11 cellular contexts compared by ENCODE assay signal in the genomic region with DNA sequence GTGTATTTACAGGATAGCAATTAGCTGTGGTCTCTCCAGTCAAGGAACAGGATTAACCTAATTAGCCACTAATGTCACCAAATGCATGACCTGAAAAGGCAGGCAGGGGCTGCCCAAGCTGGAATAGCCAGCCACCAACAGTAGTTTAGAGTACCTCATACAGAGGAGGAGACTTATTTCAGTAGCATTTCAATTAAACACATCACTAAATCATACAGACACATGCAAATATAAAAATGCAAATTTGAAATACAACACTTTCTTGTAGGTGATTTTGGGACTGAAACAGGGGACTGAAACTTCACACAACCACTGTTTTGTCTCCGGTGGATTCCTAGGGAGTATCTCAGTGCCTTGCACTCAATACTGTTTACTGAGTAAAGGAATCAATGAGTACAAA. TPM values are rescaled to one million over a fixed set of nuclear protein-coding genes. Genes with fewer than 3 reads are reported as not detected.
A peak's percentile ranks its signal among the peaks of the same experiment; 100 is the strongest.
DNase-seq lines count a peak whose midpoint lies in the region; ATAC-seq lines count a peak whose summit lies in the region.
"Had no signal": no experiment of that assay in that cellular context is flagged by ENCODE, and none has a peak within 500 bp of the region (broad histone marks: within the 10 kb centered on the region; RNA-seq: fewer than 3 reads in every experiment).

No MANE protein-coding gene starts in this region.

- H3K4me1 Mint-ChIP-seq in IgD-negative memory B cell, result peaks cover 42 to 51% (median 42%) of the 10 kb centered on the region in 3 donors

- peak overlapping the region in 4 of 11 experiments; percentile 9 to 59 (median 43); a peak in 5 of 22 replicates for H3K27ac ChIP-seq in BLaER1 treated with 17β-estradiol and CSF1 and Interleukin-3, amounts not matched to agents 10 nM and 100 nM
- H3K27ac ChIP-seq: ascending aorta had no signal

- H3K27me3 Mint-ChIP-seq in IgD-negative memory B cell, result no peaks in the 10 kb centered on the region

- no peak overlapping the region for H3K4me3 ChIP-seq in BLaER1 treated with 17β-estradiol and CSF1 and Interleukin-3, amounts not matched to agents 10 nM and 100 nM
- H3K4me3 ChIP-seq: ascending aorta had no signal

- peaks cover 22 to 42% (median 37%) of the 10 kb centered on the region in 10 experiments for H3K4me1 ChIP-seq in BLaER1 treated with 17β-estradiol and CSF1 and Interleukin-3, amounts not matched to agents 10 nM and 100 nM
- H3K4me1 ChIP-seq: ascending aorta had no signal

- peak overlapping the region; percentile 95 to 97 (median 96) for H3K27ac Mint-ChIP-seq in IgD-negative memory B cell

- peaks cover 0 to 39% (median 28%) of the 10 kb centered on the region in 11 experiments; a peak in 19 of 22 replicates for H3K9me3 ChIP-seq in BLaER1 treated with 17β-estradiol and CSF1 and Interleukin-3, amounts not matched to agents 10 nM and 100 nM (replicated peaks in 1 of 11)
- H3K9me3 ChIP-seq: ascending aorta had no signal

- peaks cover 2% of the 10 kb centered on the region for H3K36me3 Mint-ChIP-seq in IgD-negative memory B cell

- H3K9me3 Mint-ChIP-seq in IgD-negative memory B cell, result peaks cover 2 to 8% (median 6%) of the 10 kb centered on the region in 3 donors

- peak overlapping the region; percentile 87 to 93 (median 92) for H3K4me3 Mint-ChIP-seq in IgD-negative memory B cell

- H4K20me1 ChIP-seq in BLaER1 treated with 17β-estradiol and CSF1 and Interleukin-3, amounts not matched to agents 10 nM and 100 nM, result no peaks in the 10 kb centered on the region

- no peaks in the 10 kb centered on the region for H3K27me3 ChIP-seq in BLaER1 treated with 17β-estradiol and CSF1 and Interleukin-3, amounts not matched to agents 10 nM and 100 nM
- H3K27me3 ChIP-seq: ascending aorta had no signal

- ATAC-seq in GM18909 (IDR thresholded peaks at IDR 0.05; ENCODE audit: poor library complexity, unreplicated experiment) (peak; percentile 82), HG02759 (IDR thresholded peaks at IDR 0.05; ENCODE audit: unreplicated experiment) (peak; percentile 73)

- no peak overlapping the region for H3K9ac ChIP-seq in BLaER1 treated with 17β-estradiol and CSF1 and Interleukin-3, amounts not matched to agents 10 nM and 100 nM

- DNase-seq in SW480 (ENCODE audit: low spot score) (no peak), midbrain (lab: John Stamatoyannopoulos, UW) (no peak), inferior parietal cortex (ENCODE audit: extremely low spot score) (no peak)
- no peak for DNase-seq in stimulated activated naive CD4-positive, alpha-beta T cell (lab: John Stamatoyannopoulos, UW)
- DNase-seq: NCI-H187 had no signal

- peak overlapping the region in 9 of 11 experiments; percentile 61 to 87 (median 76); a peak in 18 of 22 replicates for H3K4me2 ChIP-seq in BLaER1 treated with 17β-estradiol and CSF1 and Interleukin-3, amounts not matched to agents 10 nM and 100 nM

- H3K36me3 ChIP-seq in BLaER1 treated with 17β-estradiol and CSF1 and Interleukin-3, amounts not matched to agents 10 nM and 100 nM, result no peaks in the 10 kb centered on the region; a peak in 1 of 22 replicates
- H3K36me3 ChIP-seq: ascending aorta had no signal

RNA-seq across cellular contexts. Expression of gene IFNG-AS1, which starts 0.6 kb away (rescaled TPM):
- polyA plus RNA-seq in IgD-negative memory B cell, result 21.1 TPM
- polyA plus RNA-seq: BJ had no signal
